ENCODE assay signal across 18 cellular contexts in genomic region chr7:142432386-142432785, GRCh38.
"Had no signal": no experiment of that assay in that cellular context is flagged by ENCODE, and none has a peak within 500 bp of the region (broad histone marks: within the 10 kb centered on the region; RNA-seq: fewer than 3 reads in every experiment).

No MANE protein-coding gene starts in this region.

- H3K27ac ChIP-seq: SJSA1, SK-N-MC had no signal

- H3K36me3 ChIP-seq: SJSA1 had no signal

- H3K9me3 ChIP-seq: SJSA1 had no signal

- H3K27me3 ChIP-seq: SJSA1 had no signal

- H3K4me3 ChIP-seq: SJSA1, SK-N-MC had no signal

- DNase-seq: KBM-7, NCI-H1092, NCI-H1105 treated with DMSO at 0.1 percent for 48 hours, NCI-H1417 treated with DMSO at 0.1 percent for 48 hours, NCI-H146, NCI-H1694 treated with DMSO at 0.1 percent for 48 hours, NCI-H1930, NCI-H2081, NCI-H2107, NCI-H2227 treated with DMSO at 0.1 percent for 48 hours, NCI-H524, NCI-H526 treated with DMSO at 0.1 percent for 48 hours, NCI-H774, Right ventricle myocardium superior, RPMI8226, SIG-M5 had no signal
